16 cellular contexts compared by ENCODE assay signal in the genomic region with DNA sequence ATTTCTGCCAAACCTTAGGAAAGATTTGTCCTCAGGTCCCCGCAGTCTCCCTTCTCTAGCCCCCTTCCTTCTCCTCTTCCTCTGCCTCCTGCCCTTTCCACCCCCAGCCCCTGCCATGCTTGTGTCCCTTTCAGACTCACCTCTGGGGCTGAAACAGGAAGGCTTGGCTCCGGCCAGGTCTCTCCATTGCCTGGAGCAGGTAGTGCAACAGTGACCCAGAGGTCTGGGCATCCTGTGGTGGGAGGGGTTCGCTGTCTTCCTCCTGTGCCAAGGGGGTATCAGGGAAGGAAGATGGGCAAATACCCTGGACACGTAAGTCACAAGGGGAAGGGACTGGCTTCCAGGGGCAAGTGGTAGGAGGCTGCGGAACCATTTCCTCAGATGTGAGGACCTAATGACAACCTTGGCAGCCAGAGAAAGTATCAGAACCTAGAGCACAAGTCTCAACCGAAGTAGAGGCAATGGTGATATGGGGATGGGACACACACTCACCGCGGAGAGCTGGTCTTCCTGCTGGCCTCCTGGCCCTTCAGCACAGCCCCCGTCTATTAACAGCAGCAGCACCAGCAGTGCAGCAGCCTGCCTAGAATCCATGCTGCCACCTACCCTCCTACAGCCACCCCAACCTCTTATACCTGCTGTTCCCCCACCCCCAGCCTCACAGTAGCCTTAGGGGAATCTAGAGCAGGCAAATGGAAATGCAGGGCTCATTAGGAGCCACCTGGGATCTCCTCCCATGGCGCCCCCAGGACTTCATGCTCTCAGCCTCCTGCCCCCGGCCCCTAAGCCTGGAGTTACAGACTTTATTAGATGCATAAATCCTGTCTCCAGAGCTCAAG. TPM values are rescaled to one million over a fixed set of nuclear protein-coding genes. Genes with fewer than 3 reads are reported as not detected.
DNase-seq lines count a peak whose midpoint lies in the region; ATAC-seq and TF ChIP-seq lines count a peak whose summit lies in the region.
"Had no signal": no experiment of that assay in that cellular context is flagged by ENCODE, and none has a peak within 500 bp of the region (broad histone marks: within the 10 kb centered on the region; RNA-seq: fewer than 3 reads in every experiment).

Gene NPFF (minus strand): TSS at position 604 of the 839 bp plus-strand sequence. CDS start 10 bp downstream, at position 594.

- H3K27ac Mint-ChIP-seq in T-helper 17 cell: peak within 1 kb of the TSS; percentile 6

- no peaks in the 10 kb centered on the region for H3K27me3 ChIP-seq in iPS-15b (ENCODE audit: control insufficient read depth, insufficient read depth, low read length)
- no peaks in the 10 kb centered on the region for H3K27me3 ChIP-seq in tibial artery

- no peaks in the 10 kb centered on the region for H3K9me3 ChIP-seq in T-helper 17 cell (ENCODE audit: control insufficient read depth, low read length, poor library complexity, severe bottlenecking)
- no peaks in the 10 kb centered on the region for H3K9me3 ChIP-seq in iPS-15b (ENCODE audit: control insufficient read depth, insufficient read depth, low read length)
- no peaks in the 10 kb centered on the region for H3K9me3 ChIP-seq in tibial artery

- H3K27me3 Mint-ChIP-seq in T-helper 17 cell: no peaks in the 10 kb centered on the region
- H3K27me3 Mint-ChIP-seq: activated T-helper 17 cell treated with anti-CD3 and anti-CD28 coated beads, Interleukin-2, amount 50 U/mL, for 72 hours had no signal

- intact Hi-C loops in tibial artery (cut with DNase I; ENCODE audit: low total_unique reads): no loop called here

- H3K36me3 Mint-ChIP-seq in T-helper 17 cell (ENCODE audit: low read depth): peaks cover 5% of the 10 kb centered on the region

- peak; percentile 59 for DNase-seq in activated effector memory CD4-positive, alpha-beta T cell treated with anti-CD3 and anti-CD28 coated beads, Interleukin-2, amount 50 U/mL, for 16 hours
- no peak for DNase-seq in activated effector memory CD4-positive, alpha-beta T cell treated with Interleukin-2 at 50 U/mL for 16 hours
- DNase-seq in T-helper 17 cell (no peak), tibial artery (no peak), DMS153 treated with DMSO at 0.1 percent for 48 hours (lab: John Stamatoyannopoulos, UW; ENCODE audit: unreplicated experiment) (no peak), NCI-H1092 (lab: John Stamatoyannopoulos, UW) (no peak), NCI-H1105 (lab: John Stamatoyannopoulos, UW) (no peak)
- DNase-seq: activated CD4-positive, alpha-beta T cell treated with anti-CD3 and anti-CD28 coated beads, Interleukin-2, amount 50 U/mL, for 4 hours; COR-L47; mesendoderm; NCI-H1694 had no signal

- no peak for ATAC-seq in T-helper 17 cell
- ATAC-seq: activated T-helper 17 cell treated with anti-CD3 and anti-CD28 coated beads, Interleukin-2, amount 50 U/mL, for 72 hours; esophagus mucosa had no signal

- peaks cover 5% of the 10 kb centered on the region for H3K4me1 Mint-ChIP-seq in T-helper 17 cell

- H3K36me3 ChIP-seq in iPS-15b (ENCODE audit: control insufficient read depth, insufficient read depth, low read length) (peaks cover 29% of the 10 kb centered on the region), tibial artery (peaks cover 4 to 62% (median 28%) of the 10 kb centered on the region in 3 donors)

- no peak within 1 kb of the TSS for H3K4me3 ChIP-seq in iPS-15b (ENCODE audit: low read depth, low read length)
- no peak within 1 kb of the TSS for H3K4me3 ChIP-seq in tibial artery

- no peak for TF ChIP-seq CTCF in tibial artery (IDR thresholded peaks at IDR 0.05)

- H3K4me1 ChIP-seq in iPS-15b (ENCODE audit: control insufficient read depth, insufficient read depth, low read length) (peaks cover 2% of the 10 kb centered on the region), tibial artery (peaks cover 2 to 62% (median 49%) of the 10 kb centered on the region in 4 donors)

- peak within 1 kb of the TSS; percentile 96 to 98 for H3K27ac ChIP-seq in tibial artery

- H3K4me3 Mint-ChIP-seq in T-helper 17 cell: no peak within 1 kb of the TSS
- H3K4me3 Mint-ChIP-seq: activated T-helper 17 cell treated with anti-CD3 and anti-CD28 coated beads, Interleukin-2, amount 50 U/mL, for 72 hours had no signal

- peak within 1 kb of the TSS; percentile 16 for H3K9ac ChIP-seq in iPS-15b (ENCODE audit: low read depth, low read length)

RNA-seq across cellular contexts. Expression of gene NPFF, which starts in this region (rescaled TPM):
- total RNA-seq in T-helper 17 cell: not detected
- total RNA-seq: activated T-helper 17 cell treated with anti-CD3 and anti-CD28 coated beads, Interleukin-2, amount 50 U/mL, for 72 hours; esophagus mucosa; H4; renal cortical epithelial cell had no signal
